Comparison of ENCODE assay signal across 8 cellular contexts in genomic region chr4:168585168-168586091, GRCh38.
DNase-seq lines count a peak whose midpoint lies in the region; ATAC-seq and TF ChIP-seq lines count a peak whose summit lies in the region.

No MANE protein-coding gene starts in this region.

- H4K91ac ChIP-seq in trophoblast cell (ENCODE audit: low read depth, low read length), result peak overlapping the region; percentile 3

- H2BK12ac ChIP-seq in trophoblast cell (ENCODE audit: low read length), result peak overlapping the region; percentile 44

- peaks cover 32% of the 10 kb centered on the region for H3K27me3 Mint-ChIP-seq in activated CD8-positive, alpha-beta memory T cell treated with anti-CD3 and anti-CD28 coated beads, Interleukin-2, amount 10 ng/mL, durations not matched to agents 7 days and 5 days

- H3K36me3 ChIP-seq in trophoblast cell (ENCODE audit: control insufficient read depth in 1 of 2, insufficient read depth in 2 of 2, low read length in 2 of 2), result no peaks in the 10 kb centered on the region

- CTCF ChIA-PET in activated CD8-positive, alpha-beta memory T cell treated with anti-CD3 and anti-CD28 coated beads, Interleukin-2, amount 10 ng/mL, durations not matched to agents 7 days and 5 days (lab: Charles Lee), result interaction anchor here (0.8 to 1.3 kb wide), 2 partner anchors 9 to 337 kb away, joined by 3 to 5 read pairs; no protein-coding TSS in a partner anchor

- H3K4me1 ChIP-seq in trophoblast cell (ENCODE audit: control insufficient read depth in 1 of 2, insufficient read depth in 2 of 2, low read length in 2 of 2), result peaks cover 21% of the 10 kb centered on the region in 2 experiments

- H2BK5ac ChIP-seq in trophoblast cell (ENCODE audit: low read depth, low read length, poor library complexity), result no peak overlapping the region

- H3K9me3 ChIP-seq in trophoblast cell (ENCODE audit: insufficient read depth, low read depth, low read length), result no peaks in the 10 kb centered on the region

- DNase-seq in AG09319 (ENCODE audit: extremely low read depth, low read depth) (peak; percentile 61), NCI-H2107 treated with DMSO at 0.1 percent for 48 hours (lab: John Stamatoyannopoulos, UW; ENCODE audit: unreplicated experiment) (peak; percentile 24), glomerular visceral epithelial cell (ENCODE audit: extremely low spot score) (peak; percentile 83), trophoblast cell (peak; percentile 76 to 88), SKM-1 treated with dmso at 0.1 percent for 144 hours (lab: John Stamatoyannopoulos, UW; ENCODE audit: unreplicated experiment) (no peak)
- peak; percentile 42 for DNase-seq in activated CD8-positive, alpha-beta memory T cell treated with anti-CD3 and anti-CD28 coated beads, Interleukin-2, amount 10 ng/mL, durations not matched to agents 7 days and 5 days

- H3K4me3 Mint-ChIP-seq in activated CD8-positive, alpha-beta memory T cell treated with anti-CD3 and anti-CD28 coated beads, Interleukin-2, amount 10 ng/mL, durations not matched to agents 7 days and 5 days, result no peak overlapping the region

- no peak overlapping the region for H2BK120ac ChIP-seq in trophoblast cell (ENCODE audit: insufficient read depth, low read length, poor library complexity)

- H3K36me3 Mint-ChIP-seq in activated CD8-positive, alpha-beta memory T cell treated with anti-CD3 and anti-CD28 coated beads, Interleukin-2, amount 10 ng/mL, durations not matched to agents 7 days and 5 days, result no peaks in the 10 kb centered on the region

- H3K4me1 Mint-ChIP-seq in activated CD8-positive, alpha-beta memory T cell treated with anti-CD3 and anti-CD28 coated beads, Interleukin-2, amount 10 ng/mL, durations not matched to agents 7 days and 5 days, result peaks cover 1% of the 10 kb centered on the region

- H3K27ac ChIP-seq in trophoblast cell (ENCODE audit: low read depth, low read length), result no peak overlapping the region

- no peak overlapping the region for H4K12ac ChIP-seq in trophoblast cell (ENCODE audit: low read depth, low read length)

- H3K9ac ChIP-seq in trophoblast cell (ENCODE audit: low read length), result no peak overlapping the region

- no peak overlapping the region for H3K27ac Mint-ChIP-seq in activated CD8-positive, alpha-beta memory T cell treated with anti-CD3 and anti-CD28 coated beads, Interleukin-2, amount 10 ng/mL, durations not matched to agents 7 days and 5 days

- H3K14ac ChIP-seq in trophoblast cell (ENCODE audit: low read length), result no peak overlapping the region

- peak overlapping the region; percentile 23 for H2AK5ac ChIP-seq in trophoblast cell (ENCODE audit: low read length)

- no peak overlapping the region for H3K4me3 ChIP-seq in trophoblast cell (ENCODE audit: low read depth, low read length)

- no peak overlapping the region for H3K18ac ChIP-seq in trophoblast cell (ENCODE audit: low read length)

- no peak overlapping the region for H4K8ac ChIP-seq in trophoblast cell (ENCODE audit: low read depth, low read length)

- WGBS in trophoblast cell (ENCODE audit: extremely low coverage, insufficient coverage, insufficient read length), result no CpG with 5 or more reads among the region's 9 CpGs

- ATAC-seq in GM18508 (IDR thresholded peaks at IDR 0.05; ENCODE audit: insufficient read depth, unreplicated experiment) (peak; percentile 71), HG02885 (IDR thresholded peaks at IDR 0.05; ENCODE audit: poor library complexity, unreplicated experiment) (peak; percentile 94)
- peak; percentile 66 for ATAC-seq in activated CD8-positive, alpha-beta memory T cell treated with anti-CD3 and anti-CD28 coated beads, Interleukin-2, amount 10 ng/mL, durations not matched to agents 7 days and 5 days

- no peaks in the 10 kb centered on the region for H3K27me3 ChIP-seq in trophoblast cell (ENCODE audit: insufficient read depth, low read length)

- no peaks in the 10 kb centered on the region for H3K9me3 Mint-ChIP-seq in activated CD8-positive, alpha-beta memory T cell treated with anti-CD3 and anti-CD28 coated beads, Interleukin-2, amount 10 ng/mL, durations not matched to agents 7 days and 5 days (ENCODE audit: low read depth)

- no peak overlapping the region for H3K23ac ChIP-seq in trophoblast cell (ENCODE audit: low read length)

- peak; percentile 83 for TF ChIP-seq CTCF in AG09319 (IDR thresholded peaks at IDR 0.05; ENCODE audit: low read depth, low read length)

- H2AFZ ChIP-seq in trophoblast cell (ENCODE audit: insufficient read depth, low read length, poor library complexity), result no peak overlapping the region

- no peaks in the 10 kb centered on the region for H3K79me2 ChIP-seq in trophoblast cell (ENCODE audit: control insufficient read depth, insufficient read depth, low read length, poor library complexity)

- peaks cover 28% of the 10 kb centered on the region for H3K79me1 ChIP-seq in trophoblast cell (ENCODE audit: low read length)

- no peak overlapping the region for H3K4ac ChIP-seq in trophoblast cell (ENCODE audit: low read depth, low read length)

- no peak overlapping the region for H3K4me2 ChIP-seq in trophoblast cell (ENCODE audit: low read length)
